11 cellular contexts compared by ENCODE assay signal in the genomic region with DNA sequence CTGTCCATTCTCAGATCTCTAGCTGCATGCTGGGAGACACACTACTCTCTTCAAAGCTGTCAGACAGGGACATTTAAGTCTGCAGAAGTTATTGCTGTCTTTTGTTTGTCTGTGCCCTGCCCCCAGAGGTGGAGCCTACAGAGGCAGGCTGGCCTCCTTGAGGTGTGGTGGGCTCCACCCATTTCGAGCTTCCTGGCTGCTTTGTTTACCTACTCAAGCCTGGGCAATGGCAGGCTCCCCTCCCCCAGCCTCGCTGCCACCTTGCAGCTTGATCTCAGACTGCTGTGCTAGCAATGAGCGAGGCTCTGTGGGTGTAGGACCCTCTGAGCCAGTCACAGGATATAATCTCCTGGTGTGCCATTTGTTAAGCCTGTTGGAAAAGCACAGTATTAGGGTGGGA. TPM values are rescaled to one million over a fixed set of nuclear protein-coding genes. Genes with fewer than 3 reads are reported as not detected.
DNase-seq lines count a peak whose midpoint lies in the region; ATAC-seq, FAIRE-seq and TF ChIP-seq lines count a peak whose summit lies in the region.
"Not testable (repeated sequence)": the region's sequence is repeated elsewhere in the genome, so short reads cannot be mapped to it uniquely, and the experiment has no call there.
"Had no signal": no experiment of that assay in that cellular context is flagged by ENCODE, and none has a peak within 500 bp of the region (broad histone marks: within the 10 kb centered on the region; RNA-seq: fewer than 3 reads in every experiment).

No MANE protein-coding gene starts in this region.

- H3K36me3 Mint-ChIP-seq in CD4-positive, CD25-positive, alpha-beta regulatory T cell; Calu3 (ENCODE audit: insufficient read depth, unreplicated experiment): not testable (repeated sequence)

- H3K27me3 ChIP-seq in CD4-positive, CD25-positive, alpha-beta regulatory T cell (ENCODE audit: control insufficient read depth, insufficient read depth, low read length); bronchial epithelial cell (ENCODE audit: control insufficient read depth, insufficient read depth, low read length); transverse colon: not testable (repeated sequence)

- H3K9me3 Mint-ChIP-seq in CD4-positive, CD25-positive, alpha-beta regulatory T cell; Calu3 (ENCODE audit: low read depth, unreplicated experiment): not testable (repeated sequence)

- H3K4me2 ChIP-seq in OCI-LY7 (ENCODE audit: low read length), result not testable (repeated sequence)

- peak in 2 of 3 donors; percentile 3 to 31 for DNase-seq in CD4-positive, CD25-positive, alpha-beta regulatory T cell
- DNase-seq in Calu3, result peak; percentile 15
- peak; percentile 2 for DNase-seq in Jurkat, Clone E6-1 (ENCODE audit: low read depth, low spot score)
- DNase-seq in NCI-H748 (lab: John Stamatoyannopoulos, UW; ENCODE audit: unreplicated experiment), result peak; percentile 42
- peak; percentile 2 for DNase-seq in OCI-LY7 (ENCODE audit: low spot score)
- peak; percentile 33 for DNase-seq in bronchial epithelial cell (ENCODE audit: low read depth)
- peak; percentile 35 for DNase-seq in epithelial cell of esophagus (ENCODE audit: low read depth)
- DNase-seq in transverse colon, result peak; percentile 33

- not testable (repeated sequence) for H3K79me2 ChIP-seq in OCI-LY7 (ENCODE audit: insufficient read depth, low read depth, low read length)

- not testable (repeated sequence) for FAIRE-seq in bronchial epithelial cell (lab: Jason Lieb, UNC)

- H3K9me3 ChIP-seq in CD4-positive, CD25-positive, alpha-beta regulatory T cell (ENCODE audit: control insufficient read depth in 2 of 2, low read length in 2 of 2); OCI-LY7 (ENCODE audit: low read length); transverse colon: not testable (repeated sequence)

- CTCF ChIA-PET in Calu3 (lab: Charles Lee); OCI-LY7 (lab: Charles Lee; ENCODE audit: unreplicated experiment): not testable (repeated sequence)

- H3K27ac Mint-ChIP-seq in CD4-positive, CD25-positive, alpha-beta regulatory T cell; Calu3 (ENCODE audit: unreplicated experiment): not testable (repeated sequence)

- not testable (repeated sequence) for H3K36me3 ChIP-seq in CD4-positive, CD25-positive, alpha-beta regulatory T cell (ENCODE audit: control insufficient read depth, insufficient read depth, low read length); OCI-LY7 (ENCODE audit: insufficient read depth, low read length); bronchial epithelial cell (ENCODE audit: control insufficient read depth, insufficient read depth, low read length); transverse colon

- H4K20me1 ChIP-seq in OCI-LY7 (ENCODE audit: insufficient read depth, low read length), result not testable (repeated sequence)

- not testable (repeated sequence) for TF ChIP-seq EP300 in transverse colon (IDR thresholded peaks at IDR 0.05; ENCODE audit: low read depth)

- not testable (repeated sequence) for ATAC-seq in CD4-positive, CD25-positive, alpha-beta regulatory T cell (ENCODE audit: low read depth in 2 of 2)

- POLR2A ChIA-PET in OCI-LY7 (lab: Charles Lee), result not testable (repeated sequence)

- not testable (repeated sequence) for H3K4me3 Mint-ChIP-seq in CD4-positive, CD25-positive, alpha-beta regulatory T cell; Calu3 (ENCODE audit: low read depth, unreplicated experiment)

- not testable (repeated sequence) for H3K4me3 ChIP-seq in CD4-positive, CD25-positive, alpha-beta regulatory T cell (ENCODE audit: low read depth, low read length); Jurkat, Clone E6-1 (ENCODE audit: low read length); OCI-LY7 (ENCODE audit: low read depth, low read length, poor library complexity, severe bottlenecking); bronchial epithelial cell (ENCODE audit: low read depth, low read length); epithelial cell of esophagus (ENCODE audit: low read length); transverse colon

- TF ChIP-seq POLR2A in transverse colon (IDR thresholded peaks at IDR 0.05), result not testable (repeated sequence)

- not testable (repeated sequence) for H2AFZ ChIP-seq in OCI-LY7 (ENCODE audit: low read length)

- intact Hi-C loops in Calu3 (cut with micrococcal nuclease; ENCODE audit: unreplicated experiment); OCI-LY7 (cut with micrococcal nuclease; ENCODE audit: unreplicated experiment); transverse colon (cut with DNase I; ENCODE audit: low total_unique reads): not testable (repeated sequence)

- H3K27me3 Mint-ChIP-seq in CD4-positive, CD25-positive, alpha-beta regulatory T cell; Calu3 (ENCODE audit: unreplicated experiment): not testable (repeated sequence)

- in situ Hi-C loops in transverse colon (cut with MboI; ENCODE audit: low pct_ligation_motif_present in 1 of 4, low pct_unique_long_range_greater_than_20kb in 1 of 4, low sequenced_read_pairs in 3 of 4), result not testable (repeated sequence)

- WGBS in transverse colon (ENCODE audit: low coverage in 1 of 2), 2 donors, result 40% methylated on average over 3 of the region's 3 CpGs; no CpG with 5 or more reads in 1 of the 2 donors

- H3K9me2 ChIP-seq in OCI-LY7 (ENCODE audit: insufficient read depth, low read length), result not testable (repeated sequence)

- not testable (repeated sequence) for H3K4me1 ChIP-seq in CD4-positive, CD25-positive, alpha-beta regulatory T cell (ENCODE audit: control insufficient read depth, insufficient read depth, low read length, poor library complexity, severe bottlenecking); OCI-LY7 (ENCODE audit: insufficient read depth, low read length, poor library complexity, severe bottlenecking); transverse colon

- not testable (repeated sequence) for BruUV-seq in Calu3 (replicated peaks; lab: Mats Ljungman, UMichigan); OCI-LY7 (replicated peaks; lab: Mats Ljungman, UMichigan)

- TF ChIP-seq CTCF in Calu3 (IDR thresholded peaks at IDR 0.05; ENCODE audit: unreplicated experiment); OCI-LY7 (conservative IDR thresholded peaks at IDR 0.05; ENCODE audit: low read length); bronchial epithelial cell (IDR thresholded peaks at IDR 0.05; ENCODE audit: insufficient read depth, low read length, severe bottlenecking); epithelial cell of esophagus (IDR thresholded peaks at IDR 0.05; ENCODE audit: insufficient read depth, low read depth, low read length, missing control alignments); transverse colon (IDR thresholded peaks at IDR 0.05): not testable (repeated sequence)

- not testable (repeated sequence) for H3K4me1 Mint-ChIP-seq in CD4-positive, CD25-positive, alpha-beta regulatory T cell; Calu3 (ENCODE audit: low read depth, unreplicated experiment)

- H3K27ac ChIP-seq in CD4-positive, CD25-positive, alpha-beta regulatory T cell (ENCODE audit: insufficient read depth, low read length, poor library complexity, severe bottlenecking); OCI-LY7 (ENCODE audit: low read depth, low read length, poor library complexity, severe bottlenecking); transverse colon: not testable (repeated sequence)

RNA-seq across cellular contexts. Expression of a gene that starts 59.4 kb away (rescaled TPM):
- 0.27 TPM for total RNA-seq in CD4-positive, CD25-positive, alpha-beta regulatory T cell
- under 1 TPM in 3 of 4 donors, not detected in 1; 0.25 to 0.54 (median 0.37) TPM for polyA plus RNA-seq in CD4-positive, CD25-positive, alpha-beta regulatory T cell
- total RNA-seq in Calu3 (2022), result 1.3 and 1.4 TPM in 2 replicates
- polyA plus RNA-seq in Jurkat, Clone E6-1 (2012; ENCODE audit: insufficient read depth, insufficient read length), result 18.6 TPM
- total RNA-seq in OCI-LY7 (2014; rRNA removed; shearing (Covaris generic)), result 21.5 and 24.5 TPM in 2 replicates
- total RNA-seq in OCI-LY7 (2022), result 18.1 and 21.7 TPM in 2 replicates
- total RNA-seq in bronchial epithelial cell, result 6.1 and 7.4 TPM in 2 replicates
- total RNA-seq in transverse colon, result 1 to 10 TPM in 1 of 4 donors, under 1 TPM in 2, not detected in 1; 0.68 to 1.4 (median 0.80) TPM
- total RNA-seq: A172, B cell had no signal
- polyA plus RNA-seq: GM12878 had no signal
